Comparison of ENCODE assay signal across 16 cellular contexts in genomic region chr20:49880724-49881445, GRCh38. TPM values are rescaled to one million over a fixed set of nuclear protein-coding genes. Genes with fewer than 3 reads are reported as not detected.
DNase-seq lines count a peak whose midpoint lies in the region; TF ChIP-seq lines count a peak whose summit lies in the region.
"Had no signal": no experiment of that assay in that cellular context is flagged by ENCODE, and none has a peak within 500 bp of the region (broad histone marks: within the 10 kb centered on the region; RNA-seq: fewer than 3 reads in every experiment).

No MANE protein-coding gene starts in this region.

- H3K9me3 Mint-ChIP-seq in Calu3 (ENCODE audit: low read depth, unreplicated experiment) = no peaks in the 10 kb centered on the region

- H3K9me3 ChIP-seq in tibial artery (no peaks in the 10 kb centered on the region), breast epithelium (no peaks in the 10 kb centered on the region)

- peaks cover 10 to 56% (median 40%) of the 10 kb centered on the region in 3 donors for H3K36me3 ChIP-seq in tibial artery
- peaks cover 5% of the 10 kb centered on the region for H3K36me3 ChIP-seq in breast epithelium

- no peaks in the 10 kb centered on the region for H3K4me1 Mint-ChIP-seq in Calu3 (ENCODE audit: low read depth, unreplicated experiment)

- TF ChIP-seq POLR2A in breast epithelium (IDR thresholded peaks at IDR 0.05) = no peak

- H3K27ac ChIP-seq in coronary artery (peak overlapping the region; percentile 40 to 73), tibial artery (peak overlapping the region; percentile 53 to 59), breast epithelium (no peak overlapping the region)
- H3K27ac ChIP-seq: C4-2B had no signal

- H3K4me3 ChIP-seq in coronary artery (no peak overlapping the region), tibial artery (no peak overlapping the region), breast epithelium (no peak overlapping the region)
- H3K4me3 ChIP-seq: GM12878 had no signal

- H3K4me3 Mint-ChIP-seq in Calu3 (ENCODE audit: low read depth, unreplicated experiment) = no peak overlapping the region

- DNase-seq in activated CD8-positive, alpha-beta memory T cell treated with anti-CD3 and anti-CD28 coated beads, Interleukin-2, amount 50 U/mL, for 48 hours = peak; percentile 12
- no peak for DNase-seq in activated CD8-positive, alpha-beta memory T cell treated with anti-CD3 and anti-CD28 coated beads for 24 hours
- peak; percentile 23 for DNase-seq in NCI-H2107 (lab: John Stamatoyannopoulos, UW)
- DNase-seq in coronary artery (ENCODE audit: low spot score) = peak; percentile 53
- DNase-seq in tibial artery = peak in 1 of 2 donors; percentile 57
- DNase-seq in Calu3 = no peak
- no peak for DNase-seq in ureter (ENCODE audit: low spot score)
- no peak for DNase-seq in breast epithelium (ENCODE audit: low spot score in 2 of 2)
- DNase-seq: DMS79, Karpas-422, NCI-H187 treated with DMSO at 0.1 percent for 48 hours, NCI-H2171 treated with DMSO at 0.1 percent for 48 hours, NCI-H510A, NCI-H82 had no signal

- H3K4me1 ChIP-seq in tibial artery (peaks cover 0 to 56% (median 24%) of the 10 kb centered on the region in 4 donors), breast epithelium (no peaks in the 10 kb centered on the region)

- intact Hi-C loops in tibial artery (cut with DNase I; ENCODE audit: low total_unique reads) = loop anchor here (10.0 kb wide), 1 partner anchor 346 kb away; no protein-coding TSS in a partner anchor
- intact Hi-C loops in Calu3 (cut with micrococcal nuclease; ENCODE audit: unreplicated experiment) = no loop called here
- intact Hi-C loops in breast epithelium (cut with DNase I; ENCODE audit: low total_unique reads) = no loop called here

- peaks cover 20% of the 10 kb centered on the region for H3K36me3 Mint-ChIP-seq in Calu3 (ENCODE audit: insufficient read depth, unreplicated experiment)

- H3K27me3 ChIP-seq in tibial artery (no peaks in the 10 kb centered on the region), breast epithelium (no peaks in the 10 kb centered on the region)

- CTCF ChIA-PET in Calu3 (lab: Charles Lee) = interaction anchor here (0.7 kb wide), 1 partner anchor 12 kb away, joined by 8 read pairs; no protein-coding TSS in a partner anchor

- TF ChIP-seq CTCF in coronary artery (IDR thresholded peaks at IDR 0.05) = no peak
- TF ChIP-seq CTCF in tibial artery (IDR thresholded peaks at IDR 0.05) = no peak
- TF ChIP-seq CTCF in Calu3 (IDR thresholded peaks at IDR 0.05; ENCODE audit: unreplicated experiment) = no peak
- no peak for TF ChIP-seq CTCF in breast epithelium (IDR thresholded peaks at IDR 0.05)

- no peak overlapping the region for H3K27ac Mint-ChIP-seq in Calu3 (ENCODE audit: unreplicated experiment)

- no peaks in the 10 kb centered on the region for H3K27me3 Mint-ChIP-seq in Calu3 (ENCODE audit: unreplicated experiment)

- BruUV-seq in Calu3 (replicated peaks; lab: Mats Ljungman, UMichigan) = no TSS peak

RNA-seq across cellular contexts. Expression of gene SPATA2, which starts 34.4 kb away (rescaled TPM):
- total RNA-seq in Calu3 (2022) (16.0 and 16.6 TPM in 2 replicates), ureter (8.0 TPM), breast epithelium (1 to 10 TPM; 1.8 to 4.6 (median 4.0) TPM)

RNA-seq across cellular contexts. Expression of gene RNF114, which starts 55.3 kb away (rescaled TPM):
- total RNA-seq in Calu3 (2022) (72.3 and 93.9 TPM in 2 replicates), ureter (68.7 TPM), breast epithelium (100 to 1,000 TPM; 224 TPM)

Comparison
In these comparisons a context has a peak if more than half of its experiments do, and no peak if none do; other contexts are left out.
1. DNase-seq: peak in activated CD8-positive, alpha-beta memory T cell treated with anti-CD3 and anti-CD28 coated beads, Interleukin-2, amount 50 U/mL, for 48 hours (single experiment), NCI-H2107 (single experiment) and coronary artery (single experiment); none in activated CD8-positive, alpha-beta memory T cell treated with anti-CD3 and anti-CD28 coated beads for 24 hours (single experiment), Calu3 (single experiment), ureter (single experiment) and breast epithelium (0 of 2).
2. H3K27ac ChIP-seq: peak in coronary artery (2 of 2) and tibial artery (2 of 2); none in breast epithelium (0 of 2).